Comparison of ENCODE assay signal across 23 cellular contexts in the genomic region with DNA sequence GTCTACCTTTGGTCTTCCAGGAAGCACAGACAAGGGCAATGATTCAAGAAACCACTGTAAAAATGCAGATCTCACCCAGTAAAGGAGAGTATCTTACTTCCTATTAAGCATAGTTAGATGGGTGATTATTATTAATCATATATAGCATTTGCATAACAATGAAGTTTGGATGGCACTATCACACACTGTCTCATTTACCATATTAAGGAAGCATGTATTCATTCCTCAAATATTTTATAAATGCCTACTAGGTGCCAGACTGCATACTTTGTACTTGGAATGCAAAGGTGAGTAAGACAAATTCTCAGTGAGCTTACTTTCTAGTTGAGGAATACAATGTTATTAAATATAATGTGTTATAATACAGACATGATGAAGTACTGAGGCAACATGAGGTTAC.
"Had no signal": no experiment of that assay in that cellular context is flagged by ENCODE, and none has a peak within 500 bp of the region (broad histone marks: within the 10 kb centered on the region; RNA-seq: fewer than 3 reads in every experiment).

No MANE protein-coding gene starts in this region.

- DNase-seq: activated B cell treated with CpG ODN at 0.5 μM for 24 hours; activated CD4-positive, alpha-beta T cell treated with anti-CD3 and anti-CD28 coated beads for 4 hours; activated CD4-positive, alpha-beta T cell treated with anti-CD3 and anti-CD28 coated beads, Interleukin-2, amount 50 U/mL, for 48 hours; activated CD8-positive, alpha-beta memory T cell treated with anti-CD3 and anti-CD28 coated beads, Interleukin-2, amount 50 U/mL, for 48 hours; activated naive CD4-positive, alpha-beta T cell treated with Interleukin-2 at 50 U/mL for 16 hours; activated naive CD8-positive, alpha-beta T cell treated with anti-CD3 and anti-CD28 coated beads for 36 hours; activated T-cell treated with anti-CD3 and anti-CD28 coated beads, Interleukin-2, amount 50 U/mL, for 4 hours; colonic mucosa; dorsolateral prefrontal cortex; effector memory CD8-positive, alpha-beta T cell; kidney; left lung; midbrain; natural killer cell; pancreas; psoas muscle; right cardiac atrium; stimulated activated CD4-positive, alpha-beta T cell treated with anti-CD3 and anti-CD28 coated beads, Interleukin-4, amount 100 ng/mL, for 24 hours; stimulated activated naive CD4-positive, alpha-beta T cell treated with Interleukin-2 at 50 U/mL for 16 hours; T1000; upper lobe of left lung had no signal

- FAIRE-seq: astrocyte, endothelial cell of umbilical vein, kidney, pancreas had no signal

- H3K4me1 ChIP-seq: colonic mucosa, left lung, pancreas, psoas muscle, upper lobe of left lung had no signal

- ATAC-seq: activated T-cell treated with anti-CD3 and anti-CD28 coated beads, Interleukin-2, amount 50 U/mL, for 4 hours; effector memory CD8-positive, alpha-beta T cell; left lung; natural killer cell; pancreas; psoas muscle; right cardiac atrium had no signal

- H3K9me3 ChIP-seq: colonic mucosa, left lung, pancreas, psoas muscle, upper lobe of left lung had no signal

- H3K27ac ChIP-seq: colonic mucosa, dorsolateral prefrontal cortex, left lung, pancreas, psoas muscle, upper lobe of left lung had no signal

- H3K27me3 ChIP-seq: colonic mucosa, left lung, pancreas, upper lobe of left lung had no signal

- H3K4me3 ChIP-seq: colonic mucosa, dorsolateral prefrontal cortex, left lung, pancreas, psoas muscle, upper lobe of left lung had no signal

- H3K36me3 ChIP-seq: colonic mucosa, left lung, pancreas, upper lobe of left lung had no signal
